ENCODE assay signal across 23 cellular contexts in the genomic region with DNA sequence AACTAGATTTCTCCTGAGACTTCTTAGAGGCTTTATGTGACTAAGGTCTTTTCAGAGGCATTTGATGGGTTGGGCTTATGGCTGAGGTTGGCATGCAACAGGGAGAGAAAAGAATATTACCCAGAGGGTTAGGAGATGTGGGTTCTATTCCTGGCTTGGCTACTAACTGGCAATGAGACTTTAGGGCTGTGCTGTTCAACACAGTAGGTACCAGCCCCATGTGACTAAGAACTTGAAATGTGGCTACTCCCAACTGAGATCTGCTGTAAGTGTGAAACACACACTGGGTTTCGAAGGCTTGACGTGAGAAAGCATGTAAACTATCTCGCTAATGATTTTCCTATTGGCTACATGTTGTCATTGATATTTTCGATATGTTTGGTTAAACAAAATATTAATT.
"Had no signal": no experiment of that assay in that cellular context is flagged by ENCODE, and none has a peak within 500 bp of the region (broad histone marks: within the 10 kb centered on the region; RNA-seq: fewer than 3 reads in every experiment).

No MANE protein-coding gene starts in this region.

- H3K9me3 ChIP-seq: breast epithelium, Peyer's patch had no signal

- DNase-seq: activated CD4-positive, alpha-beta T cell treated with anti-CD3 and anti-CD28 coated beads for 4 hours; activated CD4-positive, CD25-positive, alpha-beta regulatory T cell; activated CD8-positive, alpha-beta memory T cell treated with anti-CD3 and anti-CD28 coated beads, Interleukin-2, amount 50 U/mL, for 4 hours; activated CD8-positive, alpha-beta T cell treated with anti-CD3 and anti-CD28 coated beads for 36 hours; activated gamma-delta T cell treated with Interleukin-2 at 50 U/mL for 16 hours; activated naive CD4-positive, alpha-beta T cell treated with anti-CD3 and anti-CD28 coated beads, Interleukin-2, amount 10 ng/mL, durations not matched to agents 7 days and 5 days; activated naive CD8-positive, alpha-beta T cell treated with anti-CD3 and anti-CD28 coated beads for 36 hours; activated T-cell treated with anti-CD3 and anti-CD28 coated beads, Interleukin-2, amount 50 U/mL, for 72 hours; anterior cingulate cortex; caudate nucleus; NCI-H1105 treated with DMSO at 0.1 percent for 48 hours; NCI-H1436 treated with DMSO at 0.1 percent for 48 hours; NCI-H187; NCI-H2081; NCI-H510A treated with DMSO at 0.1 percent for 48 hours; NCI-H69; Peyer's patch; SHP77 treated with DMSO at 0.1 percent for 48 hours had no signal

- H3K4me3 ChIP-seq: breast epithelium, Peyer's patch had no signal

- H3K4me2 ChIP-seq: KMS-11 had no signal

- H3K36me3 Mint-ChIP-seq: activated naive CD4-positive, alpha-beta T cell treated with anti-CD3 and anti-CD28 coated beads, Interleukin-2, amount 10 ng/mL, durations not matched to agents 7 days and 5 days; activated naive CD8-positive, alpha-beta T cell treated with anti-CD3 and anti-CD28 coated beads for 36 hours had no signal

- H3K4me1 ChIP-seq: breast epithelium, Peyer's patch had no signal

- H3K4me1 Mint-ChIP-seq: activated naive CD4-positive, alpha-beta T cell treated with anti-CD3 and anti-CD28 coated beads, Interleukin-2, amount 10 ng/mL, durations not matched to agents 7 days and 5 days; activated naive CD8-positive, alpha-beta T cell treated with anti-CD3 and anti-CD28 coated beads for 36 hours had no signal

- H3K36me3 ChIP-seq: breast epithelium, Peyer's patch had no signal

- H3K27me3 Mint-ChIP-seq: activated CD8-positive, alpha-beta T cell treated with anti-CD3 and anti-CD28 coated beads for 36 hours; activated naive CD4-positive, alpha-beta T cell treated with anti-CD3 and anti-CD28 coated beads, Interleukin-2, amount 10 ng/mL, durations not matched to agents 7 days and 5 days; activated naive CD8-positive, alpha-beta T cell treated with anti-CD3 and anti-CD28 coated beads for 36 hours had no signal

- ATAC-seq: activated CD8-positive, alpha-beta T cell treated with anti-CD3 and anti-CD28 coated beads for 36 hours; activated T-cell treated with anti-CD3 and anti-CD28 coated beads, Interleukin-2, amount 50 U/mL, for 72 hours had no signal

- H3K9me3 Mint-ChIP-seq: activated CD8-positive, alpha-beta T cell treated with anti-CD3 and anti-CD28 coated beads for 36 hours; activated naive CD4-positive, alpha-beta T cell treated with anti-CD3 and anti-CD28 coated beads, Interleukin-2, amount 10 ng/mL, durations not matched to agents 7 days and 5 days; activated naive CD8-positive, alpha-beta T cell treated with anti-CD3 and anti-CD28 coated beads for 36 hours; activated T-cell treated with anti-CD3 and anti-CD28 coated beads, Interleukin-2, amount 50 U/mL, for 72 hours; activated T-helper 2 cell treated with anti-CD3 and anti-CD28 coated beads, Interferon-gamma antibody, Interleukin-2, Interleukin-4, amounts not matched to agents 10 μg/mL and 5 μg/mL and 100 μg/mL, durations not matched to agents 14 hours and 24 hours and 36 hours; T-helper 1 cell treated with Interleukin-12 subunit alpha and Interleukin-12 subunit beta and Interleukin-4 antibody, amounts not matched to agents 30 μg/mL and 1 μg/mL, for 36 hours had no signal

- H3K9ac ChIP-seq: KMS-11 had no signal

- H3K27ac ChIP-seq: breast epithelium, KMS-11, Peyer's patch, VCaP had no signal

- H3K4me3 Mint-ChIP-seq: activated CD8-positive, alpha-beta T cell treated with anti-CD3 and anti-CD28 coated beads for 36 hours; activated naive CD4-positive, alpha-beta T cell treated with anti-CD3 and anti-CD28 coated beads, Interleukin-2, amount 10 ng/mL, durations not matched to agents 7 days and 5 days; activated naive CD8-positive, alpha-beta T cell treated with anti-CD3 and anti-CD28 coated beads for 36 hours; activated T-cell treated with anti-CD3 and anti-CD28 coated beads, Interleukin-2, amount 50 U/mL, for 72 hours; T-helper 1 cell treated with Interleukin-12 subunit alpha and Interleukin-12 subunit beta and Interleukin-4 antibody, amounts not matched to agents 30 μg/mL and 1 μg/mL, for 36 hours had no signal

- H3K27ac Mint-ChIP-seq: activated CD8-positive, alpha-beta T cell treated with anti-CD3 and anti-CD28 coated beads for 36 hours; activated naive CD4-positive, alpha-beta T cell treated with anti-CD3 and anti-CD28 coated beads, Interleukin-2, amount 10 ng/mL, durations not matched to agents 7 days and 5 days; activated naive CD8-positive, alpha-beta T cell treated with anti-CD3 and anti-CD28 coated beads for 36 hours; activated T-cell treated with anti-CD3 and anti-CD28 coated beads, Interleukin-2, amount 50 U/mL, for 72 hours; activated T-helper 2 cell treated with anti-CD3 and anti-CD28 coated beads, Interferon-gamma antibody, Interleukin-2, Interleukin-4, amounts not matched to agents 10 μg/mL and 5 μg/mL and 100 μg/mL, durations not matched to agents 14 hours and 24 hours and 36 hours; T-helper 1 cell treated with Interleukin-12 subunit alpha and Interleukin-12 subunit beta and Interleukin-4 antibody, amounts not matched to agents 30 μg/mL and 1 μg/mL, for 36 hours had no signal

- H3K27me3 ChIP-seq: breast epithelium, Peyer's patch had no signal
